ENCODE assay signal across 2 cellular contexts in the genomic region with DNA sequence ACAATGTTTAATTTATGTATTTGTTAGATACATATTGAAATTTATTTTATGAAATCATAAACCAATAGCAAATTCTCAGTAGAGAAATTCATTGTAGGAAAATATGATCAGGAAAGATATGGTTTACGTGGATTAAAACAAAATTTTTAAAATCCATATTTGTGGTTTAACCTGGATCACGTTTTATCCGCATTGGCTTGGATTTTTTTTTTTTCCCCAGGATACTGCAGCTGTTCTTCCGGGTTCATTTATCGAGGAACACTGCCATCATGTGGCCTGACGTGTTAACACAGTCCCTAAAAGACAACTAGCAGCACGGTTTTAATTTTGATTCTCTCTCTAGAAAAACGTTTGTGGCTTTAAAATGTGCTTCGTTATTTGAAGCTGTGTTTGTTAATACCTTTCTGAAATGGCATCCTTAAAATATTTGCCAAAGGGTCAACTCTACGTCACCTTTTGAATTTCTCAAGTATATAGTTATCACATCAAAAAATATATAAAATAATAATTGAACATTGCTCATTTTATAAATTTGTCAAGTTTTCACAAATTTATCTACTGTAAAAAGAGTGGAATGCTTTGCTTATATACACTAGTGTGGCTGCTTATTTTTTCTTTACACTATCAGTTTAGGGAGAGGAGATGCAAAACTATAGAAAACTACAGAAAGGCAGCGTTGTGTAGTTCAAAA.
TF ChIP-seq lines count a peak whose summit lies in the region.

No MANE protein-coding gene starts in this region.

TF ChIP-seq in WTC11, 78 proteins besides CTCF, POLR2A, EP300 and RAD21 (continued from another document):
- TF ChIP-seq, protein P1, sequence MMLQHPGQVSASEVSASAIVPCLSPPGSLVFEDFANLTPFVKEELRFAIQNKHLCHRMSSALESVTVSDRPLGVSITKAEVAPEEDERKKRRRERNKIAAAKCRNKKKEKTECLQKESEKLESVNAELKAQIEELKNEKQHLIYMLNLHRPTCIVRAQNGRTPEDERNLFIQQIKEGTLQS (CRISPR knock-in tag; conservative IDR thresholded peaks at IDR 0.05) = no peak
- TF ChIP-seq ZNF416 (CRISPR knock-in tag; IDR thresholded peaks at IDR 0.05) (no peak), ZNF263 (CRISPR knock-in tag; IDR thresholded peaks at IDR 0.05; ENCODE audit: low read depth) (no peak), ZNF138 (CRISPR knock-in tag; conservative IDR thresholded peaks at IDR 0.05) (no peak), ZNF121 (CRISPR knock-in tag; IDR thresholded peaks at IDR 0.05) (no peak), NFE2L1 (CRISPR knock-in tag; IDR thresholded peaks at IDR 0.05) (no peak), PRRX2 (CRISPR knock-in tag; IDR thresholded peaks at IDR 0.05) (no peak), GRHL2 (CRISPR knock-in tag; IDR thresholded peaks at IDR 0.05; ENCODE audit: insufficient replicate concordance, severe bottlenecking) (no peak), KAT7 (CRISPR knock-in tag; IDR thresholded peaks at IDR 0.05; ENCODE audit: borderline replicate concordance) (no peak), MXD4 (CRISPR knock-in tag; IDR thresholded peaks at IDR 0.05; ENCODE audit: borderline replicate concordance) (no peak), EMX1 (CRISPR knock-in tag; IDR thresholded peaks at IDR 0.05) (no peak)
- TF ChIP-seq, protein P2, sequence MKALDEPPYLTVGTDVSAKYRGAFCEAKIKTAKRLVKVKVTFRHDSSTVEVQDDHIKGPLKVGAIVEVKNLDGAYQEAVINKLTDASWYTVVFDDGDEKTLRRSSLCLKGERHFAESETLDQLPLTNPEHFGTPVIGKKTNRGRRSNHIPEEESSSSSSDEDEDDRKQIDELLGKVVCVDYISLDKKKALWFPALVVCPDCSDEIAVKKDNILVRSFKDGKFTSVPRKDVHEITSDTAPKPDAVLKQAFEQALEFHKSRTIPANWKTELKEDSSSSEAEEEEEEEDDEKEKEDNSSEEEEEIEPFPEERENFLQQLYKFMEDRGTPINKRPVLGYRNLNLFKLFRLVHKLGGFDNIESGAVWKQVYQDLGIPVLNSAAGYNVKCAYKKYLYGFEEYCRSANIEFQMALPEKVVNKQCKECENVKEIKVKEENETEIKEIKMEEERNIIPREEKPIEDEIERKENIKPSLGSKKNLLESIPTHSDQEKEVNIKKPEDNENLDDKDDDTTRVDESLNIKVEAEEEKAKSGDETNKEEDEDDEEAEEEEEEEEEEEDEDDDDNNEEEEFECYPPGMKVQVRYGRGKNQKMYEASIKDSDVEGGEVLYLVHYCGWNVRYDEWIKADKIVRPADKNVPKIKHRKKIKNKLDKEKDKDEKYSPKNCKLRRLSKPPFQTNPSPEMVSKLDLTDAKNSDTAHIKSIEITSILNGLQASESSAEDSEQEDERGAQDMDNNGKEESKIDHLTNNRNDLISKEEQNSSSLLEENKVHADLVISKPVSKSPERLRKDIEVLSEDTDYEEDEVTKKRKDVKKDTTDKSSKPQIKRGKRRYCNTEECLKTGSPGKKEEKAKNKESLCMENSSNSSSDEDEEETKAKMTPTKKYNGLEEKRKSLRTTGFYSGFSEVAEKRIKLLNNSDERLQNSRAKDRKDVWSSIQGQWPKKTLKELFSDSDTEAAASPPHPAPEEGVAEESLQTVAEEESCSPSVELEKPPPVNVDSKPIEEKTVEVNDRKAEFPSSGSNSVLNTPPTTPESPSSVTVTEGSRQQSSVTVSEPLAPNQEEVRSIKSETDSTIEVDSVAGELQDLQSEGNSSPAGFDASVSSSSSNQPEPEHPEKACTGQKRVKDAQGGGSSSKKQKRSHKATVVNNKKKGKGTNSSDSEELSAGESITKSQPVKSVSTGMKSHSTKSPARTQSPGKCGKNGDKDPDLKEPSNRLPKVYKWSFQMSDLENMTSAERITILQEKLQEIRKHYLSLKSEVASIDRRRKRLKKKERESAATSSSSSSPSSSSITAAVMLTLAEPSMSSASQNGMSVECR (CRISPR knock-in tag; IDR thresholded peaks at IDR 0.05; ENCODE audit: borderline replicate concordance) = no peak
- TF ChIP-seq, protein P3, sequence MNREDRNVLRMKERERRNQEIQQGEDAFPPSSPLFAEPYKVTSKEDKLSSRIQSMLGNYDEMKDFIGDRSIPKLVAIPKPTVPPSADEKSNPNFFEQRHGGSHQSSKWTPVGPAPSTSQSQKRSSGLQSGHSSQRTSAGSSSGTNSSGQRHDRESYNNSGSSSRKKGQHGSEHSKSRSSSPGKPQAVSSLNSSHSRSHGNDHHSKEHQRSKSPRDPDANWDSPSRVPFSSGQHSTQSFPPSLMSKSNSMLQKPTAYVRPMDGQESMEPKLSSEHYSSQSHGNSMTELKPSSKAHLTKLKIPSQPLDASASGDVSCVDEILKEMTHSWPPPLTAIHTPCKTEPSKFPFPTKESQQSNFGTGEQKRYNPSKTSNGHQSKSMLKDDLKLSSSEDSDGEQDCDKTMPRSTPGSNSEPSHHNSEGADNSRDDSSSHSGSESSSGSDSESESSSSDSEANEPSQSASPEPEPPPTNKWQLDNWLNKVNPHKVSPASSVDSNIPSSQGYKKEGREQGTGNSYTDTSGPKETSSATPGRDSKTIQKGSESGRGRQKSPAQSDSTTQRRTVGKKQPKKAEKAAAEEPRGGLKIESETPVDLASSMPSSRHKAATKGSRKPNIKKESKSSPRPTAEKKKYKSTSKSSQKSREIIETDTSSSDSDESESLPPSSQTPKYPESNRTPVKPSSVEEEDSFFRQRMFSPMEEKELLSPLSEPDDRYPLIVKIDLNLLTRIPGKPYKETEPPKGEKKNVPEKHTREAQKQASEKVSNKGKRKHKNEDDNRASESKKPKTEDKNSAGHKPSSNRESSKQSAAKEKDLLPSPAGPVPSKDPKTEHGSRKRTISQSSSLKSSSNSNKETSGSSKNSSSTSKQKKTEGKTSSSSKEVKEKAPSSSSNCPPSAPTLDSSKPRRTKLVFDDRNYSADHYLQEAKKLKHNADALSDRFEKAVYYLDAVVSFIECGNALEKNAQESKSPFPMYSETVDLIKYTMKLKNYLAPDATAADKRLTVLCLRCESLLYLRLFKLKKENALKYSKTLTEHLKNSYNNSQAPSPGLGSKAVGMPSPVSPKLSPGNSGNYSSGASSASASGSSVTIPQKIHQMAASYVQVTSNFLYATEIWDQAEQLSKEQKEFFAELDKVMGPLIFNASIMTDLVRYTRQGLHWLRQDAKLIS (CRISPR knock-in tag; IDR thresholded peaks at IDR 0.05; ENCODE audit: borderline replicate concordance) = no peak
- TF ChIP-seq, protein P4, sequence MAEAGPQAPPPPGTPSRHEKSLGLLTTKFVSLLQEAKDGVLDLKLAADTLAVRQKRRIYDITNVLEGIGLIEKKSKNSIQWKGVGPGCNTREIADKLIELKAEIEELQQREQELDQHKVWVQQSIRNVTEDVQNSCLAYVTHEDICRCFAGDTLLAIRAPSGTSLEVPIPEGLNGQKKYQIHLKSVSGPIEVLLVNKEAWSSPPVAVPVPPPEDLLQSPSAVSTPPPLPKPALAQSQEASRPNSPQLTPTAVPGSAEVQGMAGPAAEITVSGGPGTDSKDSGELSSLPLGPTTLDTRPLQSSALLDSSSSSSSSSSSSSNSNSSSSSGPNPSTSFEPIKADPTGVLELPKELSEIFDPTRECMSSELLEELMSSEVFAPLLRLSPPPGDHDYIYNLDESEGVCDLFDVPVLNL (CRISPR knock-in tag; IDR thresholded peaks at IDR 0.05; ENCODE audit: borderline replicate concordance, low read depth) = no peak

TF ChIP-seq in HepG2, 621 proteins besides CTCF, POLR2A, EP300 and RAD21 (continued from another document and continues in another):
- TF ChIP-seq TARDBP (CRISPR knock-in tag; IDR thresholded peaks at IDR 0.05) = no peak
- TF ChIP-seq ZNF670 (CRISPR knock-in tag; IDR thresholded peaks at IDR 0.05; ENCODE audit: borderline replicate concordance) = no peak
- peak; percentile 29; the same call in 1 of the 2 replicates for TF ChIP-seq FOXJ3 (CRISPR knock-in tag; IDR thresholded peaks at IDR 0.05; ENCODE audit: borderline replicate concordance)
- TF ChIP-seq, protein P5, sequence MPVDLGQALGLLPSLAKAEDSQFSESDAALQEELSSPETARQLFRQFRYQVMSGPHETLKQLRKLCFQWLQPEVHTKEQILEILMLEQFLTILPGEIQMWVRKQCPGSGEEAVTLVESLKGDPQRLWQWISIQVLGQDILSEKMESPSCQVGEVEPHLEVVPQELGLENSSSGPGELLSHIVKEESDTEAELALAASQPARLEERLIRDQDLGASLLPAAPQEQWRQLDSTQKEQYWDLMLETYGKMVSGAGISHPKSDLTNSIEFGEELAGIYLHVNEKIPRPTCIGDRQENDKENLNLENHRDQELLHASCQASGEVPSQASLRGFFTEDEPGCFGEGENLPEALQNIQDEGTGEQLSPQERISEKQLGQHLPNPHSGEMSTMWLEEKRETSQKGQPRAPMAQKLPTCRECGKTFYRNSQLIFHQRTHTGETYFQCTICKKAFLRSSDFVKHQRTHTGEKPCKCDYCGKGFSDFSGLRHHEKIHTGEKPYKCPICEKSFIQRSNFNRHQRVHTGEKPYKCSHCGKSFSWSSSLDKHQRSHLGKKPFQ (CRISPR knock-in tag; IDR thresholded peaks at IDR 0.05; ENCODE audit: insufficient replicate concordance) = no peak
- TF ChIP-seq, protein P6, sequence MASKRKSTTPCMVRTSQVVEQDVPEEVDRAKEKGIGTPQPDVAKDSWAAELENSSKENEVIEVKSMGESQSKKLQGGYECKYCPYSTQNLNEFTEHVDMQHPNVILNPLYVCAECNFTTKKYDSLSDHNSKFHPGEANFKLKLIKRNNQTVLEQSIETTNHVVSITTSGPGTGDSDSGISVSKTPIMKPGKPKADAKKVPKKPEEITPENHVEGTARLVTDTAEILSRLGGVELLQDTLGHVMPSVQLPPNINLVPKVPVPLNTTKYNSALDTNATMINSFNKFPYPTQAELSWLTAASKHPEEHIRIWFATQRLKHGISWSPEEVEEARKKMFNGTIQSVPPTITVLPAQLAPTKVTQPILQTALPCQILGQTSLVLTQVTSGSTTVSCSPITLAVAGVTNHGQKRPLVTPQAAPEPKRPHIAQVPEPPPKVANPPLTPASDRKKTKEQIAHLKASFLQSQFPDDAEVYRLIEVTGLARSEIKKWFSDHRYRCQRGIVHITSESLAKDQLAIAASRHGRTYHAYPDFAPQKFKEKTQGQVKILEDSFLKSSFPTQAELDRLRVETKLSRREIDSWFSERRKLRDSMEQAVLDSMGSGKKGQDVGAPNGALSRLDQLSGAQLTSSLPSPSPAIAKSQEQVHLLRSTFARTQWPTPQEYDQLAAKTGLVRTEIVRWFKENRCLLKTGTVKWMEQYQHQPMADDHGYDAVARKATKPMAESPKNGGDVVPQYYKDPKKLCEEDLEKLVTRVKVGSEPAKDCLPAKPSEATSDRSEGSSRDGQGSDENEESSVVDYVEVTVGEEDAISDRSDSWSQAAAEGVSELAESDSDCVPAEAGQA (IDR thresholded peaks at IDR 0.05; ENCODE audit: low read depth) = no peak
- TF ChIP-seq, protein P6 (CRISPR knock-in tag; IDR thresholded peaks at IDR 0.05; ENCODE audit: borderline replicate concordance) = no peak
- TF ChIP-seq ELF1 (CRISPR knock-in tag; IDR thresholded peaks at IDR 0.05) = peak; percentile 76
- TF ChIP-seq ATM (IDR thresholded peaks at IDR 0.05; ENCODE audit: borderline replicate concordance) = no peak
- no peak for TF ChIP-seq NR2C2 (CRISPR knock-in tag; IDR thresholded peaks at IDR 0.05; ENCODE audit: borderline replicate concordance)
- TF ChIP-seq BCL6 (CRISPR knock-in tag; IDR thresholded peaks at IDR 0.05) = peak; percentile 19; the same call in 1 of the 2 replicates
- TF ChIP-seq, protein P7, sequence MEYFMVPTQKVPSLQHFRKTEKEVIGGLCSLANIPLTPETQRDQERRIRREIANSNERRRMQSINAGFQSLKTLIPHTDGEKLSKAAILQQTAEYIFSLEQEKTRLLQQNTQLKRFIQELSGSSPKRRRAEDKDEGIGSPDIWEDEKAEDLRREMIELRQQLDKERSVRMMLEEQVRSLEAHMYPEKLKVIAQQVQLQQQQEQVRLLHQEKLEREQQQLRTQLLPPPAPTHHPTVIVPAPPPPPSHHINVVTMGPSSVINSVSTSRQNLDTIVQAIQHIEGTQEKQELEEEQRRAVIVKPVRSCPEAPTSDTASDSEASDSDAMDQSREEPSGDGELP (IDR thresholded peaks at IDR 0.05; ENCODE audit: borderline replicate concordance, low read depth) = peak; percentile 71; the same call in 1 of the 2 replicates
- TF ChIP-seq, protein P8, sequence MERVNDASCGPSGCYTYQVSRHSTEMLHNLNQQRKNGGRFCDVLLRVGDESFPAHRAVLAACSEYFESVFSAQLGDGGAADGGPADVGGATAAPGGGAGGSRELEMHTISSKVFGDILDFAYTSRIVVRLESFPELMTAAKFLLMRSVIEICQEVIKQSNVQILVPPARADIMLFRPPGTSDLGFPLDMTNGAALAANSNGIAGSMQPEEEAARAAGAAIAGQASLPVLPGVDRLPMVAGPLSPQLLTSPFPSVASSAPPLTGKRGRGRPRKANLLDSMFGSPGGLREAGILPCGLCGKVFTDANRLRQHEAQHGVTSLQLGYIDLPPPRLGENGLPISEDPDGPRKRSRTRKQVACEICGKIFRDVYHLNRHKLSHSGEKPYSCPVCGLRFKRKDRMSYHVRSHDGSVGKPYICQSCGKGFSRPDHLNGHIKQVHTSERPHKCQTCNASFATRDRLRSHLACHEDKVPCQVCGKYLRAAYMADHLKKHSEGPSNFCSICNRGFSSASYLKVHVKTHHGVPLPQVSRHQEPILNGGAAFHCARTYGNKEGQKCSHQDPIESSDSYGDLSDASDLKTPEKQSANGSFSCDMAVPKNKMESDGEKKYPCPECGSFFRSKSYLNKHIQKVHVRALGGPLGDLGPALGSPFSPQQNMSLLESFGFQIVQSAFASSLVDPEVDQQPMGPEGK (CRISPR knock-in tag; IDR thresholded peaks at IDR 0.05) = 0 out of 2 replicates have a peak, but pooled peaks have one; percentile 16
- TF ChIP-seq ZNF382 (CRISPR knock-in tag; IDR thresholded peaks at IDR 0.05; ENCODE audit: borderline replicate concordance) = no peak
- TF ChIP-seq, protein P9, sequence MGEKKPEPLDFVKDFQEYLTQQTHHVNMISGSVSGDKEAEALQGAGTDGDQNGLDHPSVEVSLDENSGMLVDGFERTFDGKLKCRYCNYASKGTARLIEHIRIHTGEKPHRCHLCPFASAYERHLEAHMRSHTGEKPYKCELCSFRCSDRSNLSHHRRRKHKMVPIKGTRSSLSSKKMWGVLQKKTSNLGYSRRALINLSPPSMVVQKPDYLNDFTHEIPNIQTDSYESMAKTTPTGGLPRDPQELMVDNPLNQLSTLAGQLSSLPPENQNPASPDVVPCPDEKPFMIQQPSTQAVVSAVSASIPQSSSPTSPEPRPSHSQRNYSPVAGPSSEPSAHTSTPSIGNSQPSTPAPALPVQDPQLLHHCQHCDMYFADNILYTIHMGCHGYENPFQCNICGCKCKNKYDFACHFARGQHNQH (CRISPR knock-in tag; IDR thresholded peaks at IDR 0.05) = no peak
- no peak for TF ChIP-seq ZNF160 (CRISPR knock-in tag; IDR thresholded peaks at IDR 0.05)
